In the genomic region with DNA sequence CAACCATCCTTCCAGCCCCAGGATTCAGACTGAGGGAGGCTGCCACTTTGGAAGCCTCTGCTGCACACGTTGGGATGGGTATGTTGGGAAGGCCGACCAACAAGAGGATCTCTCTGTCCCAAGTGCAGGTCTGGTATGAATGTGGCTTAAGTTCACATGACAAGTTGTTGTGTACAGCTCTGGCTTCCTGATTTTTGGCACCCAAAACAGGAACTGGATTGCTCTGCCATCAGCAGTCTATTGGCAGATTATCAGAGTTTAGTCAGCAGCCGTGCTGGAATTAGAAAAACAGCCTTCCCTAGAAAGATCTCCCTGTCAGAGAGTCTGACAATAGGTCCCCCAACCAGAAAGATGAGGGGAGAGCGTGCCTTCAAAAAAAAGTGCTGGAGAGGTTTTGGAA, we compare ENCODE assay signal across 11 cellular contexts.
A peak's percentile ranks its signal among the peaks of the same experiment; 100 is the strongest.
DNase-seq lines count a peak whose midpoint lies in the region; ATAC-seq and TF ChIP-seq lines count a peak whose summit lies in the region.
"Had no signal": no experiment of that assay in that cellular context is flagged by ENCODE, and none has a peak within 500 bp of the region (broad histone marks: within the 10 kb centered on the region; RNA-seq: fewer than 3 reads in every experiment).

No MANE protein-coding gene starts in this region.

- peaks cover 2% of the 10 kb centered on the region for H3K27me3 Mint-ChIP-seq in activated naive CD8-positive, alpha-beta T cell treated with anti-CD3 and anti-CD28 coated beads, Interleukin-2, amount 50 U/mL, for 24 hours

- H3K9me3 Mint-ChIP-seq in activated naive CD8-positive, alpha-beta T cell treated with anti-CD3 and anti-CD28 coated beads, Interleukin-2, amount 50 U/mL, for 24 hours: no peaks in the 10 kb centered on the region
- H3K9me3 Mint-ChIP-seq: activated CD4-positive, alpha-beta T cell treated with anti-CD3 and anti-CD28 coated beads, Interleukin-2, amount 10 ng/mL, durations not matched to agents 7 days and 5 days had no signal

- DNase-seq in CD1c-positive myeloid dendritic cell (ENCODE audit: extremely low spot score) (peak; percentile 45), RPMI8226 (peak; percentile 21), foreskin fibroblast (peak; percentile 4 to 20), occipital lobe (lab: John Stamatoyannopoulos, UW) (peak; percentile 24), OCI-M2 (lab: John Stamatoyannopoulos, UW; ENCODE audit: unreplicated experiment) (no peak), NCI-H2107 (lab: John Stamatoyannopoulos, UW) (no peak), HT-29 (ENCODE audit: low spot score) (no peak)
- no peak for DNase-seq in activated naive CD8-positive, alpha-beta T cell treated with anti-CD3 and anti-CD28 coated beads, Interleukin-2, amount 50 U/mL, for 24 hours
- DNase-seq: activated CD4-positive, alpha-beta T cell treated with anti-CD3 and anti-CD28 coated beads, Interleukin-2, amount 10 ng/mL, durations not matched to agents 7 days and 5 days; stimulated activated CD8-positive, alpha-beta memory T cell treated with anti-CD3 and anti-CD28 coated beads, Interleukin-4, amount 100 ng/mL, for 48 hours; T-helper 1 cell had no signal

- no peak for TF ChIP-seq CTCF in foreskin fibroblast (IDR thresholded peaks at IDR 0.05; ENCODE audit: low read depth, low read length)

- no peak overlapping the region for H3K4me3 Mint-ChIP-seq in activated naive CD8-positive, alpha-beta T cell treated with anti-CD3 and anti-CD28 coated beads, Interleukin-2, amount 50 U/mL, for 24 hours
- H3K4me3 Mint-ChIP-seq: activated CD4-positive, alpha-beta T cell treated with anti-CD3 and anti-CD28 coated beads, Interleukin-2, amount 10 ng/mL, durations not matched to agents 7 days and 5 days had no signal

- no peak for ATAC-seq in activated naive CD8-positive, alpha-beta T cell treated with anti-CD3 and anti-CD28 coated beads, Interleukin-2, amount 50 U/mL, for 24 hours

- no peak overlapping the region for H3K4me3 ChIP-seq in foreskin fibroblast (ENCODE audit: low read depth in 1 of 2, low read length in 2 of 2)

- no peaks in the 10 kb centered on the region for H3K4me1 Mint-ChIP-seq in activated naive CD8-positive, alpha-beta T cell treated with anti-CD3 and anti-CD28 coated beads, Interleukin-2, amount 50 U/mL, for 24 hours

- H3K36me3 Mint-ChIP-seq in activated naive CD8-positive, alpha-beta T cell treated with anti-CD3 and anti-CD28 coated beads, Interleukin-2, amount 50 U/mL, for 24 hours (ENCODE audit: low read depth): no peaks in the 10 kb centered on the region

- no peak overlapping the region for H3K27ac Mint-ChIP-seq in activated naive CD8-positive, alpha-beta T cell treated with anti-CD3 and anti-CD28 coated beads, Interleukin-2, amount 50 U/mL, for 24 hours
- H3K27ac Mint-ChIP-seq: activated CD4-positive, alpha-beta T cell treated with anti-CD3 and anti-CD28 coated beads, Interleukin-2, amount 10 ng/mL, durations not matched to agents 7 days and 5 days had no signal

Comparison
In these comparisons a context has a peak if more than half of its experiments do, and no peak if none do; other contexts are left out.
1. DNase-seq: peak in CD1c-positive myeloid dendritic cell (single experiment), RPMI8226 (single experiment), foreskin fibroblast (2 of 2) and occipital lobe (single experiment); none in OCI-M2 (single experiment), NCI-H2107 (single experiment), activated naive CD8-positive, alpha-beta T cell treated with anti-CD3 and anti-CD28 coated beads, Interleukin-2, amount 50 U/mL, for 24 hours (single experiment) and HT-29 (single experiment).